Comparison of ENCODE assay signal across 1 cellular context in the genomic region with DNA sequence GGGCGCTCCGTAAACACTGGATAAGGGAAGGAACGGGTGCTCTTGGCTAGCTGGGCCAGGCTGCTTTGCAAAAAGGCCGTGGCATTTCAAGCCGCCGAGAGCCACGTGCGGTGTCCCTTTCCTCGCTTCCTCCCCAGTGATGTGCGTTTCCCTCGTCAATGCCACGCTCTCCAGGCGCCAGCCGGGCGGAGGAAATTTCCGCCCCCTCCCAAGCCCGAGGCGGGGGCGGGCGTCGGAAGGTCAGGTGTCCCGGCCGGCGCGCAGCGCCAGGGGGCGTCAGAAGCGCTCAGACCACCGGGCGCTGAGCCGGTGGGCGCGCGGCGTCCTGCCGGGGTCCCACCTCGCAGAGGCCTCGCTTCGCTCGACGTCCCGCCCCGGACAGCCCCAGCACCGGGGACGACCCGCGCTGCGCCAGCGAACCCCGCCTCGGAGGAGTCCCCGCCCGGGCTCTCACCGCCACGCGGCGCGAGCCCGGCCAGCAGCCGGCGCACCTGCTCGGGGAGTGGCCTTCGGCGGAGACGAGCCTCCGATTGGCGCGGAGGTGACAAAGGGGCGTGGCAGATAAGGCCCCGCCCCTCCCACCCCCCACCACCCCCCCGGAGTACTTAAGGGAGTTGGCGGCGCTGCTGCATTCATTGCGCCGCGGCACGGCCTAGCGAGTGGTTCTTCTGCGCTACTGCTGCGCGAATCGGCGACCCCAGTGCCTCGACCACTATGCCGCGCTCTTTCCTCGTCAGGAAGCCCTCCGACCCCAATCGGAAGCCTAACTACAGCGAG.
TF ChIP-seq lines count a peak whose summit lies in the region.

A gene (plus strand): TSS at position 635 of the 777 bp plus-strand sequence. CDS start 80 bp downstream, at position 715.

TF ChIP-seq in K562, 482 proteins besides CTCF, POLR2A, EP300 and RAD21 (continued from another document and continues in another):
- TF ChIP-seq, protein P1, sequence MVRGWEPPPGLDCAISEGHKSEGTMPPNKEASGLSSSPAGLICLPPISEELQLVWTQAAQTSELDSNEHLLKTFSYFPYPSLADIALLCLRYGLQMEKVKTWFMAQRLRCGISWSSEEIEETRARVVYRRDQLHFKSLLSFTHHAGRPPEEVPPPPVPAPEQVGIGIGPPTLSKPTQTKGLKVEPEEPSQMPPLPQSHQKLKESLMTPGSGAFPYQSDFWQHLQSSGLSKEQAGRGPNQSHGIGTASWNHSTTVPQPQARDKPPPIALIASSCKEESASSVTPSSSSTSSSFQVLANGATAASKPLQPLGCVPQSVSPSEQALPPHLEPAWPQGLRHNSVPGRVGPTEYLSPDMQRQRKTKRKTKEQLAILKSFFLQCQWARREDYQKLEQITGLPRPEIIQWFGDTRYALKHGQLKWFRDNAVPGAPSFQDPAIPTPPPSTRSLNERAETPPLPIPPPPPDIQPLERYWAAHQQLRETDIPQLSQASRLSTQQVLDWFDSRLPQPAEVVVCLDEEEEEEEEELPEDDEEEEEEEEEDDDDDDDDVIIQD (CRISPR knock-in tag; IDR thresholded peaks at IDR 0.05): 0 out of 2 replicates have a peak, but pooled peaks have one; percentile 65
- TF ChIP-seq KLF13 (tag; IDR thresholded peaks at IDR 0.05; ENCODE audit: borderline replicate concordance, low read depth) (no peak; the same call in 1 of the 2 replicates), ZBTB1 (CRISPR knock-in tag; IDR thresholded peaks at IDR 0.05; ENCODE audit: borderline replicate concordance, low read depth) (peak; percentile 2; the same call in 1 of the 2 replicates), MAZ (CRISPR knock-in tag; conservative IDR thresholded peaks at IDR 0.05 in 1 of 2, IDR thresholded peaks at IDR 0.05 in 1 of 2) (peak; percentile 88 to 96), CEBPG (CRISPR knock-in tag; IDR thresholded peaks at IDR 0.05) (no peak; the same call in 1 of the 2 replicates), CEBPG (tag; conservative IDR thresholded peaks at IDR 0.05 in 1 of 2, IDR thresholded peaks at IDR 0.05 in 1 of 2) (no peak), CHD1 (IDR thresholded peaks at IDR 0.05; ENCODE audit: low read length) (peak; percentile 36), NFRKB (IDR thresholded peaks at IDR 0.05; ENCODE audit: low read depth) (no peak; the same call in 1 of the 2 replicates), ZNF24 (IDR thresholded peaks at IDR 0.05) (peak; percentile 49; the same call in 1 of the 2 replicates), ZNF134 (CRISPR knock-in tag; conservative IDR thresholded peaks at IDR 0.05) (no peak), HLTF (IDR thresholded peaks at IDR 0.05) (0 out of 2 replicates have a peak, but pooled peaks have one; percentile 35), EHMT2 (IDR thresholded peaks at IDR 0.05) (no peak), DIDO1 (tag; IDR thresholded peaks at IDR 0.05; ENCODE audit: low read depth) (no peak), NELFE (IDR thresholded peaks at IDR 0.05; ENCODE audit: insufficient read depth, insufficient read length) (peak; percentile 88), ARID1B (IDR thresholded peaks at IDR 0.05) (peak; percentile 58), COPS2 (conservative IDR thresholded peaks at IDR 0.05) (no peak), ZNF507 (tag; conservative IDR thresholded peaks at IDR 0.05) (no peak), PHF21A (IDR thresholded peaks at IDR 0.05; ENCODE audit: borderline replicate concordance, low read depth) (no peak), OTX1 (CRISPR knock-in tag; IDR thresholded peaks at IDR 0.05) (no peak), RFX7 (CRISPR knock-in tag; IDR thresholded peaks at IDR 0.05) (no peak), POLR3G (IDR thresholded peaks at IDR 0.05; ENCODE audit: extremely low read depth, insufficient read length, insufficient replicate concordance) (no peak), RAD51 (IDR thresholded peaks at IDR 0.05; ENCODE audit: borderline replicate concordance, low read depth) (0 out of 2 replicates have a peak, but pooled peaks have one; percentile 11), ILK (tag; IDR thresholded peaks at IDR 0.05; ENCODE audit: borderline replicate concordance, low read depth) (no peak), ZNF12 (CRISPR knock-in tag; IDR thresholded peaks at IDR 0.05) (peak; percentile 69; the same call in 1 of the 2 replicates), HDGF (IDR thresholded peaks at IDR 0.05) (no peak), TEAD1 (CRISPR knock-in tag; IDR thresholded peaks at IDR 0.05) (peak in 1 of 2 experiments; percentile 93; a peak in 2 of 4 replicates), LEF1 (IDR thresholded peaks at IDR 0.05) (no peak; the same call in none of the 2 replicates)
- TF ChIP-seq, protein P2, sequence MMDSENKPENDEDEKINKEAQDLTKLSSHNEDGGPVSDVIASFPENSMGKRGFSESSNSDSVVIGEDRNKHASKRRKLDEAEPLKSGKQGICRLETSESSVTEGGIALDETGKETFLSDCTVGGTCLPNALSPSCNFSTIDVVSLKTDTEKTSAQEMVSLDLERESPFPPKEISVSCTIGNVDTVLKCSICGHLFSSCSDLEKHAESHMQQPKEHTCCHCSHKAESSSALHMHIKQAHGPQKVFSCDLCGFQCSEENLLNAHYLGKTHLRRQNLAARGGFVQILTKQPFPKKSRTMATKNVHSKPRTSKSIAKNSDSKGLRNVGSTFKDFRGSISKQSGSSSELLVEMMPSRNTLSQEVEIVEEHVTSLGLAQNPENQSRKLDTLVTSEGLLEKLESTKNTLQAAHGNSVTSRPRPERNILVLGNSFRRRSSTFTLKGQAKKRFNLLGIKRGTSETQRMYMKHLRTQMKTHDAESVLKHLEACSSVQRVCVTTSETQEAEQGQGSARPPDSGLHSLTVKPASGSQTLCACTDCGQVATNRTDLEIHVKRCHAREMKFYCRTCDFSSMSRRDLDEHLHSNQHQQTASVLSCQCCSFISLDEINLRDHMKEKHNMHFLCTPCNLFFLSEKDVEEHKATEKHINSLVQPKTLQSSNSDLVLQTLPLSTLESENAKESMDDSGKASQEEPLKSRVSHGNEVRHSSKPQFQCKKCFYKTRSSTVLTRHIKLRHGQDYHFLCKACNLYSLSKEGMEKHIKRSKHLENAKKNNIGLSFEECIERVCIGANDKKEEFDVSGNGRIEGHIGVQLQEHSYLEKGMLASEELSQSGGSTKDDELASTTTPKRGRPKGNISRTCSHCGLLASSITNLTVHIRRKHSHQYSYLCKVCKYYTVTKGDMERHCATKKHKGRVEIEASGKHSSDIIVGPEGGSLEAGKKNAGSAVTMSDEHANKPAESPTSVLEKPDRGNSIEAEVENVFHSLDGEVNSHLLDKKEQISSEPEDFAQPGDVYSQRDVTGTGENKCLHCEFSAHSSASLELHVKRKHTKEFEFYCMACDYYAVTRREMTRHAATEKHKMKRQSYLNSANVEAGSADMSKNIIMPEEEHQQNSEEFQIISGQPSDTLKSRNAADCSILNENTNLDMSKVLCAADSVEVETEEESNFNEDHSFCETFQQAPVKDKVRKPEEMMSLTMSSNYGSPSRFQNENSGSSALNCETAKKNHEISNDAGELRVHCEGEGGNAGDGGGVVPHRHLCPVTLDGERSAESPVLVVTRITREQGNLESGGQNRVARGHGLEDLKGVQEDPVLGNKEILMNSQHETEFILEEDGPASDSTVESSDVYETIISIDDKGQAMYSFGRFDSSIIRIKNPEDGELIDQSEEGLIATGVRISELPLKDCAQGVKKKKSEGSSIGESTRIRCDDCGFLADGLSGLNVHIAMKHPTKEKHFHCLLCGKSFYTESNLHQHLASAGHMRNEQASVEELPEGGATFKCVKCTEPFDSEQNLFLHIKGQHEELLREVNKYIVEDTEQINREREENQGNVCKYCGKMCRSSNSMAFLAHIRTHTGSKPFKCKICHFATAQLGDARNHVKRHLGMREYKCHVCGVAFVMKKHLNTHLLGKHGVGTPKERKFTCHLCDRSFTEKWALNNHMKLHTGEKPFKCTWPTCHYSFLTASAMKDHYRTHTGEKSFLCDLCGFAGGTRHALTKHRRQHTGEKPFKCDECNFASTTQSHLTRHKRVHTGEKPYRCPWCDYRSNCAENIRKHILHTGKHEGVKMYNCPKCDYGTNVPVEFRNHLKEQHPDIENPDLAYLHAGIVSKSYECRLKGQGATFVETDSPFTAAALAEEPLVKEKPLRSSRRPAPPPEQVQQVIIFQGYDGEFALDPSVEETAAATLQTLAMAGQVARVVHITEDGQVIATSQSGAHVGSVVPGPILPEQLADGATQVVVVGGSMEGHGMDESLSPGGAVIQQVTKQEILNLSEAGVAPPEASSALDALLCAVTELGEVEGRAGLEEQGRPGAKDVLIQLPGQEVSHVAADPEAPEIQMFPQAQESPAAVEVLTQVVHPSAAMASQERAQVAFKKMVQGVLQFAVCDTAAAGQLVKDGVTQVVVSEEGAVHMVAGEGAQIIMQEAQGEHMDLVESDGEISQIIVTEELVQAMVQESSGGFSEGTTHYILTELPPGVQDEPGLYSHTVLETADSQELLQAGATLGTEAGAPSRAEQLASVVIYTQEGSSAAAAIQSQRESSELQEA (IDR thresholded peaks at IDR 0.05; ENCODE audit: low read depth): no peak
- TF ChIP-seq, protein P3, sequence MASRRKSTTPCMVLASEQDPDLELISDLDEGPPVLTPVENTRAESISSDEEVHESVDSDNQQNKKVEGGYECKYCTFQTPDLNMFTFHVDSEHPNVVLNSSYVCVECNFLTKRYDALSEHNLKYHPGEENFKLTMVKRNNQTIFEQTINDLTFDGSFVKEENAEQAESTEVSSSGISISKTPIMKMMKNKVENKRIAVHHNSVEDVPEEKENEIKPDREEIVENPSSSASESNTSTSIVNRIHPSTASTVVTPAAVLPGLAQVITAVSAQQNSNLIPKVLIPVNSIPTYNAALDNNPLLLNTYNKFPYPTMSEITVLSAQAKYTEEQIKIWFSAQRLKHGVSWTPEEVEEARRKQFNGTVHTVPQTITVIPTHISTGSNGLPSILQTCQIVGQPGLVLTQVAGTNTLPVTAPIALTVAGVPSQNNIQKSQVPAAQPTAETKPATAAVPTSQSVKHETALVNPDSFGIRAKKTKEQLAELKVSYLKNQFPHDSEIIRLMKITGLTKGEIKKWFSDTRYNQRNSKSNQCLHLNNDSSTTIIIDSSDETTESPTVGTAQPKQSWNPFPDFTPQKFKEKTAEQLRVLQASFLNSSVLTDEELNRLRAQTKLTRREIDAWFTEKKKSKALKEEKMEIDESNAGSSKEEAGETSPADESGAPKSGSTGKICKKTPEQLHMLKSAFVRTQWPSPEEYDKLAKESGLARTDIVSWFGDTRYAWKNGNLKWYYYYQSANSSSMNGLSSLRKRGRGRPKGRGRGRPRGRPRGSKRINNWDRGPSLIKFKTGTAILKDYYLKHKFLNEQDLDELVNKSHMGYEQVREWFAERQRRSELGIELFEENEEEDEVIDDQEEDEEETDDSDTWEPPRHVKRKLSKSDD (conservative IDR thresholded peaks at IDR 0.05; ENCODE audit: low read length): no peak; the same call in 1 of the 2 replicates
- TF ChIP-seq, protein P4, sequence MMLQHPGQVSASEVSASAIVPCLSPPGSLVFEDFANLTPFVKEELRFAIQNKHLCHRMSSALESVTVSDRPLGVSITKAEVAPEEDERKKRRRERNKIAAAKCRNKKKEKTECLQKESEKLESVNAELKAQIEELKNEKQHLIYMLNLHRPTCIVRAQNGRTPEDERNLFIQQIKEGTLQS (IDR thresholded peaks at IDR 0.05): no peak
- TF ChIP-seq, protein P4 (CRISPR knock-in tag; conservative IDR thresholded peaks at IDR 0.05): peak; percentile 44
- TF ChIP-seq, protein P5, sequence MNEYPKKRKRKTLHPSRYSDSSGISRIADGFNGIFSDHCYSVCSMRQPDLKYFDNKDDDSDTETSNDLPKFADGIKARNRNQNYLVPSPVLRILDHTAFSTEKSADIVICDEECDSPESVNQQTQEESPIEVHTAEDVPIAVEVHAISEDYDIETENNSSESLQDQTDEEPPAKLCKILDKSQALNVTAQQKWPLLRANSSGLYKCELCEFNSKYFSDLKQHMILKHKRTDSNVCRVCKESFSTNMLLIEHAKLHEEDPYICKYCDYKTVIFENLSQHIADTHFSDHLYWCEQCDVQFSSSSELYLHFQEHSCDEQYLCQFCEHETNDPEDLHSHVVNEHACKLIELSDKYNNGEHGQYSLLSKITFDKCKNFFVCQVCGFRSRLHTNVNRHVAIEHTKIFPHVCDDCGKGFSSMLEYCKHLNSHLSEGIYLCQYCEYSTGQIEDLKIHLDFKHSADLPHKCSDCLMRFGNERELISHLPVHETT (CRISPR knock-in tag; conservative IDR thresholded peaks at IDR 0.05 in 1 of 2, IDR thresholded peaks at IDR 0.05 in 1 of 2): peak in 1 of 2 experiments; percentile 55; a peak in 2 of 4 replicates
- TF ChIP-seq, protein P6, sequence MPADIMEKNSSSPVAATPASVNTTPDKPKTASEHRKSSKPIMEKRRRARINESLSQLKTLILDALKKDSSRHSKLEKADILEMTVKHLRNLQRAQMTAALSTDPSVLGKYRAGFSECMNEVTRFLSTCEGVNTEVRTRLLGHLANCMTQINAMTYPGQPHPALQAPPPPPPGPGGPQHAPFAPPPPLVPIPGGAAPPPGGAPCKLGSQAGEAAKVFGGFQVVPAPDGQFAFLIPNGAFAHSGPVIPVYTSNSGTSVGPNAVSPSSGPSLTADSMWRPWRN (IDR thresholded peaks at IDR 0.05; ENCODE audit: low read depth): no peak
- TF ChIP-seq, protein P7, sequence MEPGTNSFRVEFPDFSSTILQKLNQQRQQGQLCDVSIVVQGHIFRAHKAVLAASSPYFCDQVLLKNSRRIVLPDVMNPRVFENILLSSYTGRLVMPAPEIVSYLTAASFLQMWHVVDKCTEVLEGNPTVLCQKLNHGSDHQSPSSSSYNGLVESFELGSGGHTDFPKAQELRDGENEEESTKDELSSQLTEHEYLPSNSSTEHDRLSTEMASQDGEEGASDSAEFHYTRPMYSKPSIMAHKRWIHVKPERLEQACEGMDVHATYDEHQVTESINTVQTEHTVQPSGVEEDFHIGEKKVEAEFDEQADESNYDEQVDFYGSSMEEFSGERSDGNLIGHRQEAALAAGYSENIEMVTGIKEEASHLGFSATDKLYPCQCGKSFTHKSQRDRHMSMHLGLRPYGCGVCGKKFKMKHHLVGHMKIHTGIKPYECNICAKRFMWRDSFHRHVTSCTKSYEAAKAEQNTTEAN (CRISPR knock-in tag; IDR thresholded peaks at IDR 0.05): peak; percentile 83
- TF ChIP-seq, protein P8, sequence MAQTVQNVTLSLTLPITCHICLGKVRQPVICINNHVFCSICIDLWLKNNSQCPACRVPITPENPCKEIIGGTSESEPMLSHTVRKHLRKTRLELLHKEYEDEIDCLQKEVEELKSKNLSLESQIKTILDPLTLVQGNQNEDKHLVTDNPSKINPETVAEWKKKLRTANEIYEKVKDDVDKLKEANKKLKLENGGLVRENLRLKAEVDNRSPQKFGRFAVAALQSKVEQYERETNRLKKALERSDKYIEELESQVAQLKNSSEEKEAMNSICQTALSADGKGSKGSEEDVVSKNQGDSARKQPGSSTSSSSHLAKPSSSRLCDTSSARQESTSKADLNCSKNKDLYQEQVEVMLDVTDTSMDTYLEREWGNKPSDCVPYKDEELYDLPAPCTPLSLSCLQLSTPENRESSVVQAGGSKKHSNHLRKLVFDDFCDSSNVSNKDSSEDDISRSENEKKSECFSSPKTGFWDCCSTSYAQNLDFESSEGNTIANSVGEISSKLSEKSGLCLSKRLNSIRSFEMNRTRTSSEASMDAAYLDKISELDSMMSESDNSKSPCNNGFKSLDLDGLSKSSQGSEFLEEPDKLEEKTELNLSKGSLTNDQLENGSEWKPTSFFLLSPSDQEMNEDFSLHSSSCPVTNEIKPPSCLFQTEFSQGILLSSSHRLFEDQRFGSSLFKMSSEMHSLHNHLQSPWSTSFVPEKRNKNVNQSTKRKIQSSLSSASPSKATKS (CRISPR knock-in tag; IDR thresholded peaks at IDR 0.05): no peak
